In the genomic region with DNA sequence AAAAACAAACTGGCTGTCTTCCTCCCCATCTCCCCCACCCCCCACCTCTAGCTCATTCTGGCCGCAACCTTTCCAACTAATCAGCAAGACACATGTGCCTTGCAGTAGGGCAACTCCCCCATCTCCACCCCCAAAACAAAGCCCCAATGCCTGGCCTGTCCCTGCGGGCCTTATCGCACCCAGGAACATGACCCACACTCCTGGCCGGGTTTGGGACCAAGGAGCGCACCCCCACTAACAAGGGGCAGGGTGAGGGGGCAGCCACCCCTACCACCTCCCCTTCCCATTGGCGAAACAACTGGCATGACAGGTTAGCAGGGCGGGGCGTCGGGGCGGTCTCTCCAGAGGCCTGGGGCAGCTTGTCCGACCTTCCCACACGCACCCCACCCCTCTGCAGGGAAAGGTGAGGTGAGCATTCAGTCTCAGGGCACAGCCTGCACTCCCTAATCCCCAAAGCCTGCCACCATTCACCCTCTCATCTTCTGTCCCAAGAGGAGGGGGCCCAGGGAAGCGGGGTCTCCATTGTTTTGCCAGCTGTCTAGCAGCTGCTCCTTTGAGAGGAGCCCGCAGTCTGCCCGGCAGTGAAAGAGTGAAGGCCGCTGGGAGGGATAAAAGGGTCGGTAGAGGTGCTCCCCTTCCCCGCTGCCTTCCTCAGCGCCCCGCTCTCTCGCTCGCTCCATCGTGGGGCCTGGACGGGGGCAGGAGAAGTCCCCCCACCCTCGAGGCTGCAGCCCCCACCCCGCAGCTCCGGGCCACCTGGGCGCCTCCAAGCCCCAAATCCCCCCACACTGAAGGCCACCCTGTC, we compare ENCODE assay signal across 8 cellular contexts. TPM values are rescaled to one million over a fixed set of nuclear protein-coding genes. Genes with fewer than 3 reads are reported as not detected.
A peak's percentile ranks its signal among the peaks of the same experiment; 100 is the strongest.
DNase-seq lines count a peak whose midpoint lies in the region; ATAC-seq and TF ChIP-seq lines count a peak whose summit lies in the region.

No MANE protein-coding gene starts in this region.

- H3K27me3 ChIP-seq in GM23248 (replicated peaks; ENCODE audit: insufficient read depth) (no peaks in the 10 kb centered on the region), right lobe of liver (no peaks in the 10 kb centered on the region), thoracic aorta (replicated peaks; ENCODE audit: insufficient read depth) (no peaks in the 10 kb centered on the region)

- CTCF ChIA-PET in AG04449 (lab: Yijun Ruan, JAX), result interaction anchor here (0.7 to 26.9 kb wide), 33 partner anchors 10 to 182 kb away, joined by 3 to 393 read pairs (median 5); no protein-coding TSS in a partner anchor
- CTCF ChIA-PET in OCI-LY7 (lab: Charles Lee; ENCODE audit: unreplicated experiment), result interaction anchor here (0.8 to 1.9 kb wide), 5 partner anchors 14 to 227 kb away, joined by 4 to 23 read pairs (median 5); no protein-coding TSS in a partner anchor

- H2AFZ ChIP-seq in GM23248, result peak overlapping the region; percentile 63
- no peak overlapping the region for H2AFZ ChIP-seq in OCI-LY7 (ENCODE audit: low read length)

- H3K9me2 ChIP-seq in GM23248 (ENCODE audit: insufficient read depth) (no peaks in the 10 kb centered on the region), OCI-LY7 (ENCODE audit: insufficient read depth, low read length) (no peaks in the 10 kb centered on the region)

- H3K36me3 ChIP-seq in GM23248 (ENCODE audit: low read depth) (no peaks in the 10 kb centered on the region), OCI-LY7 (ENCODE audit: insufficient read depth, low read length) (no peaks in the 10 kb centered on the region), right lobe of liver (no peaks in the 10 kb centered on the region), thoracic aorta (no peaks in the 10 kb centered on the region)

- H3K9me3 ChIP-seq in GM23248 (ENCODE audit: low read depth), result no peaks in the 10 kb centered on the region
- H3K9me3 ChIP-seq in OCI-LY7 (ENCODE audit: low read length), result peaks cover 6% of the 10 kb centered on the region
- no peaks in the 10 kb centered on the region for H3K9me3 ChIP-seq in right lobe of liver
- H3K9me3 ChIP-seq in thoracic aorta, result no peaks in the 10 kb centered on the region

- ATAC-seq in right lobe of liver (peak; percentile 67 to 85 (median 73)), thoracic aorta (ENCODE audit: insufficient number of reproducible peaks, low FRiP score, low read depth) (no peak), GM18502 (IDR thresholded peaks at IDR 0.05; ENCODE audit: poor library complexity, unreplicated experiment) (no peak)

- intact Hi-C loops in OCI-LY7 (cut with micrococcal nuclease; ENCODE audit: unreplicated experiment), result loop anchor here (1.0 kb wide), 1 partner anchor 30 kb away; no protein-coding TSS in a partner anchor
- intact Hi-C loops in right lobe of liver (cut with DNase I), result no loop called here

- H3F3A ChIP-seq in GM23248 (ENCODE audit: insufficient read depth), result peaks cover 5% of the 10 kb centered on the region; the same call in 1 of the 2 replicates

- H3K79me2 ChIP-seq in GM23248 (ENCODE audit: insufficient read depth) (peaks cover 29% of the 10 kb centered on the region; the same call in 1 of the 2 replicates), OCI-LY7 (ENCODE audit: insufficient read depth, low read depth, low read length) (no peaks in the 10 kb centered on the region; the same call in 1 of the 2 replicates)

- TF ChIP-seq POLR2A in right lobe of liver (IDR thresholded peaks at IDR 0.05), result peak; percentile 92

- H3K9ac ChIP-seq in GM23248, result peak overlapping the region; percentile 68

- TF ChIP-seq CTCF in AG04449 (IDR thresholded peaks at IDR 0.05; ENCODE audit: insufficient read depth, low read length, missing control alignments) (no peak), OCI-LY7 (conservative IDR thresholded peaks at IDR 0.05; ENCODE audit: low read length) (no peak), right lobe of liver (IDR thresholded peaks at IDR 0.05) (no peak), thoracic aorta (IDR thresholded peaks at IDR 0.05) (no peak)

- no peaks in the 10 kb centered on the region for H4K20me1 ChIP-seq in GM23248 (ENCODE audit: insufficient read depth)
- H4K20me1 ChIP-seq in OCI-LY7 (ENCODE audit: insufficient read depth, low read length), result no peaks in the 10 kb centered on the region

- POLR2A ChIA-PET in AG04449 (lab: Yijun Ruan, JAX) (interaction anchor here (0.6 to 1.9 kb wide), 9 partner anchors 8 to 114 kb away, joined by 3 to 7 read pairs (median 4); partner anchors contain the start of gene NUFIP2), OCI-LY7 (lab: Charles Lee) (interaction anchor here (0.6 to 3.4 kb wide), 4 partner anchors 15 to 498 kb away, joined by 3 to 20 read pairs (median 4); no protein-coding TSS in a partner anchor)

- peak overlapping the region; percentile 65 for H3K4me3 ChIP-seq in AG04449 (ENCODE audit: low read depth, low read length)
- H3K4me3 ChIP-seq in GM23248, result peak overlapping the region; percentile 74
- H3K4me3 ChIP-seq in OCI-LY7 (ENCODE audit: low read depth, low read length, poor library complexity, severe bottlenecking), result peak overlapping the region; percentile 68
- peak overlapping the region; percentile 70 to 73 (median 70) for H3K4me3 ChIP-seq in right lobe of liver
- peak overlapping the region; percentile 82 for H3K4me3 ChIP-seq in thoracic aorta

- no peak for DNase-seq in AG04449 (ENCODE audit: low read depth, low spot score)
- peak; percentile 41 for DNase-seq in GM23248
- DNase-seq in OCI-LY7 (ENCODE audit: low spot score), result no peak
- peak; percentile 93 to 98 (median 98) for DNase-seq in right lobe of liver
- no peak for DNase-seq in thoracic aorta (ENCODE audit: low spot score)
- DNase-seq in SKM-1 treated with dmso at 0.1 percent for 144 hours (lab: John Stamatoyannopoulos, UW; ENCODE audit: unreplicated experiment), result no peak

- H3K27ac ChIP-seq in GM23248, result no peak overlapping the region
- H3K27ac ChIP-seq in OCI-LY7 (ENCODE audit: low read depth, low read length, poor library complexity, severe bottlenecking), result no peak overlapping the region
- H3K27ac ChIP-seq in cingulate gyrus (ENCODE audit: low read depth, low read length), result peak overlapping the region; percentile 99
- peak overlapping the region; percentile 92 to 98 (median 93) for H3K27ac ChIP-seq in right lobe of liver
- H3K27ac ChIP-seq in thoracic aorta, result peak overlapping the region; percentile 66 to 85

- H3K4me2 ChIP-seq in GM23248 (ENCODE audit: unreplicated experiment), result peak overlapping the region; percentile 74
- peak overlapping the region; percentile 73 for H3K4me2 ChIP-seq in OCI-LY7 (ENCODE audit: low read length)

- BruUV-seq in OCI-LY7 (replicated peaks; lab: Mats Ljungman, UMichigan), result no TSS peak

- in situ Hi-C loops in GM23248 (cut with MboI), result no loop called here

- peaks cover 11% of the 10 kb centered on the region; the same call in 1 of the 2 replicates for H3K4me1 ChIP-seq in GM23248 (ENCODE audit: insufficient read depth)
- peaks cover 45% of the 10 kb centered on the region for H3K4me1 ChIP-seq in OCI-LY7 (ENCODE audit: insufficient read depth, low read length, poor library complexity, severe bottlenecking)
- peaks cover 0 to 18% (median 8%) of the 10 kb centered on the region in 4 donors for H3K4me1 ChIP-seq in right lobe of liver
- H3K4me1 ChIP-seq in thoracic aorta (ENCODE audit: control insufficient read depth in 1 of 2, low read depth in 2 of 2), result peaks cover 22 to 48% of the 10 kb centered on the region in 2 donors

- WGBS in GM23248 (ENCODE audit: low coverage in 1 of 2, low lambda C conversion rate in 2 of 2, missing lambda C conversion rate in 2 of 2), 2 experiments, result 10% methylated on average over 24 to 28 of the region's 28 CpGs
- WGBS in right lobe of liver (ENCODE audit: insufficient coverage, low coverage, low lambda C conversion rate, missing lambda C conversion rate), result 6% methylated on average over 6 of the region's 28 CpGs

RNA-seq across cellular contexts. Expression of gene MYO18A, which starts 0.8 kb away (rescaled TPM):
- total RNA-seq in GM23248 (2014; rRNA removed; shearing (Covaris generic)), result 30.5 and 33.9 TPM in 2 replicates
- 12.6 and 16.0 TPM in 2 replicates for polyA plus RNA-seq in GM23248 (2016; fragmentation: Nextera tagmentation; extraction: Ambion mirVana)
- total RNA-seq in OCI-LY7 (2014; rRNA removed; shearing (Covaris generic)), result 124 and 131 TPM in 2 replicates
- total RNA-seq in OCI-LY7 (2022), result 128 and 143 TPM in 2 replicates
- total RNA-seq in right lobe of liver, result 10 to 100 TPM; 50.1 to 98.2 (median 81.8) TPM
- 100 to 1,000 TPM; 106 to 332 TPM for total RNA-seq in thoracic aorta

Comparison
In these comparisons a context has a peak if more than half of its experiments do, and no peak if none do; other contexts are left out.
1. DNase-seq: peak in GM23248 (single experiment) and right lobe of liver (3 of 3); none in AG04449 (single experiment), OCI-LY7 (single experiment), thoracic aorta (single experiment) and SKM-1 treated with dmso at 0.1 percent for 144 hours (single experiment).
2. H3K27ac ChIP-seq: peak in cingulate gyrus (single experiment), right lobe of liver (3 of 3) and thoracic aorta (2 of 2); none in GM23248 (single experiment) and OCI-LY7 (single experiment).
3. ATAC-seq: peak in right lobe of liver (4 of 4); none in thoracic aorta (single experiment) and GM18502 (single experiment).
4. Peak in every context shown above with its lines, with median percentiles within 50 percentile points of each other: H3K4me3 ChIP-seq.